In the genomic region with DNA sequence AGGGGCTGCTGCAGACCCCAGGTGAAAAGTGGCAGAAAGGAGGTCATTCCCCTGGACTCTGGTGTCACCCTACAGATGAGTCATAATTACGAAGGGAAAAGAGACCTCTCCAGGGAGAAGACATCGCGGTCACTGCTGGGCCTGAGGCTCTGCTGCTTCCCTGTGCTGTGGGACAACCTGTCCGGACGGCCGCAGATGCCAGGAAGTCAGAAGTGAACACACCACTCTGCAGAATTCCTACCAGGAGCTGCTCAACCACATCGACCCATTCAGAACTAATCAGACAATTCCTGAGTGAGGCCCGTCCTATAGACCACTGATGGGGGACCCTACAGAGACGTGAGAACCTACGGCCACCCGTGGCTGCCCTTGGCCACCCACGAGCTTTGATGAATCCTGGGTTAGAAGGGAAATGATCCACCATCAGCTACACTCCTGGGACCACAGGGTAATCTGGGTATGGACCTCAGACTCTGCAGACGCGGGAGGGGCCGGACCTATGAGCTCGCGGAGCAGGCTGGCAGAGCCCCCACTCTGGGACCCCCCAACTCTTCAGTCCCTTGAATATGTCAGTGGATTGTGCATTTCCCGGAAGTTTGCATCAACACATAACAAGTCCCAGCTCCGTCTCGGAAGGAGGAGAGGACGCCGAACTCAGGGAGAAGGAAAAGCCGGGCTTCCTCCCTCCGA, we compare ENCODE assay signal across 25 cellular contexts.
"Had no signal": no experiment of that assay in that cellular context is flagged by ENCODE, and none has a peak within 500 bp of the region (broad histone marks: within the 10 kb centered on the region; RNA-seq: fewer than 3 reads in every experiment).

No MANE protein-coding gene starts in this region.

- H3K4me1 Mint-ChIP-seq: immature natural killer cell, memory B cell had no signal

- ATAC-seq: effector memory CD8-positive, alpha-beta T cell; esophagus mucosa; gastroesophageal sphincter; heart left ventricle; left cardiac atrium; left lung; left ventricle myocardium superior had no signal

- H3K9me3 ChIP-seq: esophagus squamous epithelium, gastroesophageal sphincter, heart left ventricle, left lung had no signal

- H2AFZ ChIP-seq: hepatocyte had no signal

- H3K9me3 Mint-ChIP-seq: dendritic cell treated with granulocyte-macrophage colony-stimulating factor and Interleukin-4, amounts not matched to agents 40 ng/mL and 50 ng/mL, for 4 days had no signal

- H3K27ac Mint-ChIP-seq: dendritic cell treated with granulocyte-macrophage colony-stimulating factor and Interleukin-4, amounts not matched to agents 40 ng/mL and 50 ng/mL, for 4 days; effector memory CD8-positive, alpha-beta T cell; endodermal cell; immature natural killer cell; memory B cell had no signal

- H3K36me3 ChIP-seq: esophagus squamous epithelium, gastroesophageal sphincter, heart left ventricle, left lung had no signal

- H3K27ac ChIP-seq: coronary artery, epithelial cell of prostate, esophagus squamous epithelium, gastroesophageal sphincter, heart left ventricle, hepatocyte, left lung had no signal

- DNase-seq: cerebellar nuclear complex; effector CD8-positive, alpha-beta T cell; effector memory CD8-positive, alpha-beta T cell; endodermal cell; erythroblast; esophagus squamous epithelium; foreskin fibroblast; heart left ventricle; hypothalamus; immature natural killer cell; islet precursor cell; left cardiac atrium; left lung; left ventricle myocardium superior; mammary epithelial cell; mesendoderm; midbrain had no signal

- H3K79me2 ChIP-seq: hepatocyte had no signal

- H3K4me2 ChIP-seq: hepatocyte had no signal

- H3K4me1 ChIP-seq: esophagus squamous epithelium, gastroesophageal sphincter, left lung had no signal

- H3K4me3 Mint-ChIP-seq: dendritic cell treated with granulocyte-macrophage colony-stimulating factor and Interleukin-4, amounts not matched to agents 40 ng/mL and 50 ng/mL, for 4 days; effector memory CD8-positive, alpha-beta T cell; endodermal cell; immature natural killer cell; memory B cell had no signal

- H3K36me3 Mint-ChIP-seq: immature natural killer cell had no signal

- H3K4me3 ChIP-seq: coronary artery, esophagus squamous epithelium, gastroesophageal sphincter, heart left ventricle, hepatocyte, left lung, lung had no signal

- H3K27me3 ChIP-seq: heart left ventricle, hepatocyte had no signal
